In genomic region chr3:128051459-128051836, GRCh38 we compare ENCODE assay signal across 8 cellular contexts. TPM values are rescaled to one million over a fixed set of nuclear protein-coding genes. Genes with fewer than 3 reads are reported as not detected.
DNase-seq lines count a peak whose midpoint lies in the region; ATAC-seq, FAIRE-seq and TF ChIP-seq lines count a peak whose summit lies in the region.

No MANE protein-coding gene starts in this region.

- CTCF ChIA-PET in A549 (lab: Yijun Ruan, JAX): interaction anchor here (1.0 kb wide), 1 partner anchor 38 kb away, joined by 3 read pairs; no protein-coding TSS in a partner anchor

- TF ChIP-seq EP300 in A549 (IDR thresholded peaks at IDR 0.05): no peak

- POLR2A ChIA-PET in A549 (lab: Yijun Ruan, JAX): no interaction called here

- peaks cover 40% of the 10 kb centered on the region for H3K36me3 Mint-ChIP-seq in activated T-helper 17 cell treated with anti-CD3 and anti-CD28 coated beads, Interleukin-2, amount 50 U/mL, for 72 hours (ENCODE audit: low read depth)
- H3K36me3 Mint-ChIP-seq in stimulated activated effector memory CD8-positive, alpha-beta T cell treated with anti-CD3 and anti-CD28 coated beads, Interleukin-12 subunit alpha, Interleukin-12 subunit beta, amount 100 ng/mL, for 72 hours: peaks cover 47% of the 10 kb centered on the region

- no peaks in the 10 kb centered on the region for H3K9me3 Mint-ChIP-seq in activated T-helper 17 cell treated with anti-CD3 and anti-CD28 coated beads, Interleukin-2, amount 50 U/mL, for 72 hours
- H3K9me3 Mint-ChIP-seq in stimulated activated effector memory CD8-positive, alpha-beta T cell treated with anti-CD3 and anti-CD28 coated beads, Interleukin-12 subunit alpha, Interleukin-12 subunit beta, amount 100 ng/mL, for 72 hours: no peaks in the 10 kb centered on the region

- H3K4me2 ChIP-seq in A549: peak overlapping the region; percentile 77

- H3K27ac Mint-ChIP-seq in activated T-helper 17 cell treated with anti-CD3 and anti-CD28 coated beads, Interleukin-2, amount 50 U/mL, for 72 hours: peak overlapping the region; percentile 98
- H3K27ac Mint-ChIP-seq in stimulated activated effector memory CD8-positive, alpha-beta T cell treated with anti-CD3 and anti-CD28 coated beads, Interleukin-12 subunit alpha, Interleukin-12 subunit beta, amount 100 ng/mL, for 72 hours: peak overlapping the region; percentile 98

- H3K27ac ChIP-seq in A549: peak overlapping the region; percentile 85 to 99

- H3K4me1 ChIP-seq in A549: peaks cover 29% of the 10 kb centered on the region

- no peak for TF ChIP-seq CTCF in A549 (IDR thresholded peaks at IDR 0.05)

- peaks cover 18% of the 10 kb centered on the region for H3K36me3 ChIP-seq in H7 (replicated peaks; ENCODE audit: control insufficient read depth, insufficient read depth, low read length)

- 24% methylated on average over 9 of the region's 10 CpGs for WGBS in A549 (ENCODE audit: missing lambda C conversion rate)

- H3K27me3 Mint-ChIP-seq in activated T-helper 17 cell treated with anti-CD3 and anti-CD28 coated beads, Interleukin-2, amount 50 U/mL, for 72 hours: peaks cover 3% of the 10 kb centered on the region

- no peak for FAIRE-seq in A549 (lab: Jason Lieb, UNC)

- H3K27me3 ChIP-seq in H7 (ENCODE audit: control insufficient read depth, insufficient read depth, low read length): no peaks in the 10 kb centered on the region

- no peak for TF ChIP-seq POLR2A in A549 (IDR thresholded peaks at IDR 0.05; ENCODE audit: low read length)

- ATAC-seq in A549: no peak; a peak in 3 of 6 replicates
- no peak for ATAC-seq in activated T-helper 17 cell treated with anti-CD3 and anti-CD28 coated beads, Interleukin-2, amount 50 U/mL, for 72 hours (replicated peaks)
- no peak for ATAC-seq in stimulated activated effector memory CD8-positive, alpha-beta T cell treated with anti-CD3 and anti-CD28 coated beads, Interleukin-12 subunit alpha, Interleukin-12 subunit beta, amount 100 ng/mL, for 72 hours

- TF ChIP-seq RAD21 in A549 (conservative IDR thresholded peaks at IDR 0.05 in 1 of 2, IDR thresholded peaks at IDR 0.05 in 1 of 2): no peak

- H3K4me3 ChIP-seq in A549 (peak overlapping the region; percentile 85), H7 (ENCODE audit: insufficient read depth, low read depth, low read length) (peak overlapping the region; percentile 87), iPS-18c (ENCODE audit: insufficient read depth, low read depth, low read length) (peak overlapping the region; percentile 80)

- peak in 1 of 2 experiments; percentile 18 for DNase-seq in A549 (ENCODE audit: low read depth in 1 of 2, low spot score in 1 of 2)
- DNase-seq in H7: no peak
- no peak for DNase-seq in stimulated activated effector memory CD8-positive, alpha-beta T cell treated with anti-CD3 and anti-CD28 coated beads, Interleukin-12 subunit alpha, Interleukin-12 subunit beta, amount 100 ng/mL, for 72 hours (ENCODE audit: low spot score in 2 of 2)
- no peak for DNase-seq in KG1 (lab: John Stamatoyannopoulos, UW)
- no peak for DNase-seq in NCI-H345 (lab: John Stamatoyannopoulos, UW)
- DNase-seq in GOT3 (lab: John Stamatoyannopoulos, UW): no peak

- H3K4me1 Mint-ChIP-seq in activated T-helper 17 cell treated with anti-CD3 and anti-CD28 coated beads, Interleukin-2, amount 50 U/mL, for 72 hours: peaks cover 35% of the 10 kb centered on the region
- H3K4me1 Mint-ChIP-seq in stimulated activated effector memory CD8-positive, alpha-beta T cell treated with anti-CD3 and anti-CD28 coated beads, Interleukin-12 subunit alpha, Interleukin-12 subunit beta, amount 100 ng/mL, for 72 hours: peaks cover 43% of the 10 kb centered on the region

- no peaks in the 10 kb centered on the region for H3K9me3 ChIP-seq in A549
- no peaks in the 10 kb centered on the region for H3K9me3 ChIP-seq in iPS-18c (ENCODE audit: control insufficient read depth, insufficient read depth, low read length)

- peak overlapping the region; percentile 97 for H3K4me3 Mint-ChIP-seq in activated T-helper 17 cell treated with anti-CD3 and anti-CD28 coated beads, Interleukin-2, amount 50 U/mL, for 72 hours
- H3K4me3 Mint-ChIP-seq in stimulated activated effector memory CD8-positive, alpha-beta T cell treated with anti-CD3 and anti-CD28 coated beads, Interleukin-12 subunit alpha, Interleukin-12 subunit beta, amount 100 ng/mL, for 72 hours: peak overlapping the region; percentile 93

TF ChIP-seq in A549, 52 proteins besides CTCF, POLR2A, EP300 and RAD21:
- TF ChIP-seq CBX2 (IDR thresholded peaks at IDR 0.05; ENCODE audit: borderline replicate concordance, low read depth) (no peak), TP53 (CRISPR knock-in tag; IDR thresholded peaks at IDR 0.05) (no peak), ZFP36 (IDR thresholded peaks at IDR 0.05; ENCODE audit: borderline replicate concordance, partially characterized antibody) (no peak), BCL3 (IDR thresholded peaks at IDR 0.05) (no peak), FOSB (CRISPR knock-in tag; IDR thresholded peaks at IDR 0.05) (no peak), KDM5A (IDR thresholded peaks at IDR 0.05) (no peak), CHD2 (IDR thresholded peaks at IDR 0.05; ENCODE audit: low read length, partially characterized antibody) (no peak)

RNA-seq across cellular contexts. Expression of gene SEC61A1, which starts 0.8 kb away (rescaled TPM):
- polyA plus RNA-seq in A549 (2011; rRNA removed) (172 and 180 TPM in 2 replicates), A549 (2017; fragmentation: RNase III; extraction: RNeasy Plus Mini Kit Qiagen cat#74134 plus additional on column Dnase treatment) (93.5 to 96.4 TPM (median 96.2 TPM) in 3 replicates)
- 56.5 and 74.7 TPM in 2 replicates for polyA plus RNA-seq in A549 (2012; cell fraction: cytosol; rRNA removed)
- polyA plus RNA-seq in A549 (2012; cell fraction: nucleus; rRNA removed): 124 and 128 TPM in 2 replicates
- polyA minus RNA-seq in A549 (2011; rRNA and poly(A)+ RNA removed): 224 and 251 TPM in 2 replicates
- 88.9 and 121 TPM in 2 replicates for total RNA-seq in H7 (2014; rRNA removed; shearing (Covaris generic))
- 100 to 1,000 TPM; 134 to 189 TPM for total RNA-seq in activated T-helper 17 cell treated with anti-CD3 and anti-CD28 coated beads, Interleukin-2, amount 50 U/mL, for 72 hours
